16 cellular contexts compared by ENCODE assay signal in the genomic region with DNA sequence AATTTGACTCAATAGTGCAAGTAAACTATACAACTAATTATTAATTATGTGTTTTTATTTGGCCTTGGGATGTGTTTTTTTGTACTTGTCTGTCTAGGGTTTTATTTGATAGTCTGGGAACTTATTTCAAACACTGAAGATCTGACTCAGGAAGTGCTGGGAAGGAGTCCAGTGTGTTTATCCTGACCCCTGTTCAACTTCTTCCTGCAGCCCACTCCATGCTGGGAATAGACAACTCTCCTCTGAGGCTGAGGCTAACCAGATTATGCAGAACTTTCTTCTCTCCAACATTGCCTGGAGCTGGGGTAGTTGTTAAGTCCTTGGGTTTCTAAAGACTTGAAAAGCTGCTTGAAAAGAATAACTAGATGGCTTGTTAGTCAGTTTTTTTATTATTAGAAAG. TPM values are rescaled to one million over a fixed set of nuclear protein-coding genes. Genes with fewer than 3 reads are reported as not detected.
DNase-seq lines count a peak whose midpoint lies in the region; ATAC-seq, FAIRE-seq and TF ChIP-seq lines count a peak whose summit lies in the region.
"Had no signal": no experiment of that assay in that cellular context is flagged by ENCODE, and none has a peak within 500 bp of the region (broad histone marks: within the 10 kb centered on the region; RNA-seq: fewer than 3 reads in every experiment).

No MANE protein-coding gene starts in this region.

- in situ Hi-C loops in GM23248 (cut with MboI), result no loop called here

- ATAC-seq in omental fat pad (ENCODE audit: low FRiP score) (peak; percentile 59), HG02973 (IDR thresholded peaks at IDR 0.05; ENCODE audit: unreplicated experiment) (no peak)
- ATAC-seq: psoas muscle had no signal

- H3K4me1 ChIP-seq in GM23248 (ENCODE audit: insufficient read depth) (peaks cover 34% of the 10 kb centered on the region), astrocyte (ENCODE audit: insufficient read depth, low read length) (peaks cover 11% of the 10 kb centered on the region), kidney (ENCODE audit: control insufficient read depth in 1 of 2, insufficient read depth in 1 of 2, low read depth in 1 of 2, low read length in 2 of 2) (no peaks in the 10 kb centered on the region)
- H3K4me1 ChIP-seq: BE2C had no signal

- no peaks in the 10 kb centered on the region for H3K36me3 ChIP-seq in GM23248 (ENCODE audit: low read depth)
- H3K36me3 ChIP-seq in astrocyte (ENCODE audit: insufficient read depth, low read length), result no peaks in the 10 kb centered on the region
- H3K36me3 ChIP-seq in kidney (ENCODE audit: control insufficient read depth in 1 of 2, insufficient read depth in 2 of 2, low read length in 2 of 2), result no peaks in the 10 kb centered on the region

- peaks cover 16% of the 10 kb centered on the region for H3F3A ChIP-seq in GM23248 (ENCODE audit: insufficient read depth)

- H3K4me3 Mint-ChIP-seq in astrocyte (ENCODE audit: unreplicated experiment), result no peak overlapping the region
- H3K4me3 Mint-ChIP-seq: activated naive CD8-positive, alpha-beta T cell treated with anti-CD3 and anti-CD28 coated beads for 36 hours had no signal

- H3K9me3 Mint-ChIP-seq in astrocyte (ENCODE audit: unreplicated experiment), result no peaks in the 10 kb centered on the region

- H3K9me3 ChIP-seq in GM23248 (ENCODE audit: low read depth) (no peaks in the 10 kb centered on the region), astrocyte (ENCODE audit: insufficient read depth, low read depth, low read length) (no peaks in the 10 kb centered on the region), kidney (ENCODE audit: control insufficient read depth in 1 of 2, low read length in 2 of 2) (no peaks in the 10 kb centered on the region)
- H3K9me3 ChIP-seq: BE2C, psoas muscle had no signal

- no peaks in the 10 kb centered on the region for H3K36me3 Mint-ChIP-seq in astrocyte (ENCODE audit: low read depth, unreplicated experiment)

- peak overlapping the region; percentile 21 for H3K4me2 ChIP-seq in GM23248 (ENCODE audit: unreplicated experiment)
- peak overlapping the region; percentile 11 for H3K4me2 ChIP-seq in astrocyte (ENCODE audit: low read length)

- no peak overlapping the region for H3K4me3 ChIP-seq in GM23248
- H3K4me3 ChIP-seq in astrocyte (ENCODE audit: insufficient read depth, low read depth, low read length), result no peak overlapping the region
- no peak overlapping the region for H3K4me3 ChIP-seq in fibroblast of villous mesenchyme (ENCODE audit: low read depth, low read length)
- peak overlapping the region in 1 of 2 donors; percentile 15 for H3K4me3 ChIP-seq in kidney (ENCODE audit: low read length in 2 of 2)
- H3K4me3 ChIP-seq: psoas muscle had no signal

- no peaks in the 10 kb centered on the region for H3K9me2 ChIP-seq in GM23248 (ENCODE audit: insufficient read depth)

- FAIRE-seq in astrocyte (lab: Jason Lieb, UNC) (no peak), kidney (lab: Jason Lieb, UNC) (no peak)

- H3K27me3 ChIP-seq in GM23248 (replicated peaks; ENCODE audit: insufficient read depth) (no peaks in the 10 kb centered on the region), astrocyte (ENCODE audit: insufficient read depth, low read length) (no peaks in the 10 kb centered on the region)
- H3K27me3 ChIP-seq: BE2C had no signal

- intact Hi-C loops in kidney (cut with DNase I), result no loop called here

- no peak overlapping the region for H2AFZ ChIP-seq in GM23248
- H2AFZ ChIP-seq in astrocyte (ENCODE audit: low read depth, low read length), result no peak overlapping the region

- H3K4me1 Mint-ChIP-seq in astrocyte (ENCODE audit: low read depth, unreplicated experiment), result peaks cover 16% of the 10 kb centered on the region

- no peak for TF ChIP-seq CTCF in astrocyte (IDR thresholded peaks at IDR 0.05; ENCODE audit: insufficient read depth, low read depth, low read length)
- TF ChIP-seq CTCF in fibroblast of villous mesenchyme (IDR thresholded peaks at IDR 0.05; ENCODE audit: insufficient read depth, low read depth, low read length), result no peak
- TF ChIP-seq CTCF in omental fat pad (IDR thresholded peaks at IDR 0.05), result no peak
- no peak for TF ChIP-seq CTCF in kidney (IDR thresholded peaks at IDR 0.05; ENCODE audit: borderline replicate concordance, extremely low read depth, insufficient read depth)

- peak overlapping the region; percentile 18 for H3K27ac ChIP-seq in GM23248
- no peak overlapping the region for H3K27ac ChIP-seq in astrocyte (ENCODE audit: low read depth, low read length)
- no peak overlapping the region for H3K27ac ChIP-seq in kidney (ENCODE audit: low read depth in 2 of 2, low read length in 2 of 2)

- H3K79me2 ChIP-seq in GM23248 (ENCODE audit: insufficient read depth) (peaks cover 52% of the 10 kb centered on the region), astrocyte (ENCODE audit: insufficient read depth, low read length) (peaks cover 36% of the 10 kb centered on the region)

- H4K20me1 ChIP-seq in GM23248 (ENCODE audit: insufficient read depth) (no peaks in the 10 kb centered on the region), astrocyte (ENCODE audit: insufficient read depth, low read length) (no peaks in the 10 kb centered on the region)

- H3K27me3 Mint-ChIP-seq in astrocyte (ENCODE audit: low read depth, unreplicated experiment), result no peaks in the 10 kb centered on the region
- H3K27me3 Mint-ChIP-seq: activated naive CD8-positive, alpha-beta T cell treated with anti-CD3 and anti-CD28 coated beads for 36 hours had no signal

- peak; percentile 60 for DNase-seq in GM23248
- peak; percentile 78 for DNase-seq in astrocyte (ENCODE audit: low read depth)
- DNase-seq in fibroblast of villous mesenchyme (ENCODE audit: low read depth), result peak; percentile 63
- DNase-seq in omental fat pad (ENCODE audit: low spot score), result no peak
- no peak for DNase-seq in activated gamma-delta T cell treated with Interleukin-2 at 50 U/mL for 16 hours
- DNase-seq in kidney, result no peak
- no peak for DNase-seq in NCI-H748 (lab: John Stamatoyannopoulos, UW; ENCODE audit: unreplicated experiment)
- DNase-seq: activated CD4-positive, alpha-beta T cell treated with anti-CD3 and anti-CD28 coated beads, Interleukin-2, amount 50 U/mL, for 1 hour; activated naive CD8-positive, alpha-beta T cell treated with anti-CD3 and anti-CD28 coated beads for 36 hours; activated T-cell treated with anti-CD3 and anti-CD28 coated beads, Interleukin-2, amount 50 U/mL, for 1 hour; BE2C; islet precursor cell; NCI-H1694; NCI-H446 treated with DMSO at 0.1 percent for 48 hours; psoas muscle had no signal

- H3K9ac ChIP-seq in GM23248 (no peak overlapping the region), astrocyte (ENCODE audit: low read length) (no peak overlapping the region), kidney (ENCODE audit: low read length in 2 of 2) (no peak overlapping the region)

- H3K27ac Mint-ChIP-seq in astrocyte (ENCODE audit: unreplicated experiment), result peak overlapping the region; percentile 44
- H3K27ac Mint-ChIP-seq: activated naive CD8-positive, alpha-beta T cell treated with anti-CD3 and anti-CD28 coated beads for 36 hours had no signal

RNA-seq across cellular contexts. Expression of a gene that starts 6.9 kb away (rescaled TPM):
- total RNA-seq in GM23248 (2014; rRNA removed; shearing (Covaris generic)), result 9.0 and 40.4 TPM in 2 replicates
- 97.6 and 99.7 TPM in 2 replicates for polyA plus RNA-seq in GM23248 (2016; fragmentation: Nextera tagmentation; extraction: Ambion mirVana)
- 32.2 and 36.3 TPM in 2 replicates for total RNA-seq in astrocyte
- total RNA-seq in fibroblast of villous mesenchyme, result 28.3 and 38.0 TPM in 2 replicates
- 10 to 100 TPM; 14.6 to 21.8 (median 18.1) TPM for total RNA-seq in omental fat pad
- 38.0 TPM for total RNA-seq in kidney
- 216 TPM for polyA plus RNA-seq in kidney (ENCODE audit: insufficient read depth, low read depth, low replicate concordance)

RNA-seq across cellular contexts. Expression of a gene that starts 8.2 kb away (rescaled TPM):
- 6.6 and 7.0 TPM in 2 replicates for total RNA-seq in GM23248 (2014; rRNA removed; shearing (Covaris generic))
- polyA plus RNA-seq in GM23248 (2016; fragmentation: Nextera tagmentation; extraction: Ambion mirVana) (3.0 and 3.6 TPM in 2 replicates), kidney (ENCODE audit: insufficient read depth, low read depth, low replicate concordance) (1.7 TPM)
- total RNA-seq in astrocyte (5.6 and 6.8 TPM in 2 replicates), fibroblast of villous mesenchyme (4.5 and 7.8 TPM in 2 replicates), omental fat pad (1 to 10 TPM; 6.3 to 9.5 (median 7.7) TPM), kidney (5.0 TPM)

RNA-seq across cellular contexts. Expression of a gene that starts 58.9 kb away (rescaled TPM):
- total RNA-seq in GM23248 (2014; rRNA removed; shearing (Covaris generic)), result 14.3 and 17.7 TPM in 2 replicates
- polyA plus RNA-seq in GM23248 (2016; fragmentation: Nextera tagmentation; extraction: Ambion mirVana), result 31.9 and 33.4 TPM in 2 replicates
- 18.4 and 22.1 TPM in 2 replicates for total RNA-seq in astrocyte
- 12.9 and 27.6 TPM in 2 replicates for total RNA-seq in fibroblast of villous mesenchyme
- 10 to 100 TPM; 15.6 to 23.8 (median 16.1) TPM for total RNA-seq in omental fat pad
- total RNA-seq in kidney, result 15.4 TPM
- 12.0 TPM for polyA plus RNA-seq in kidney (ENCODE audit: insufficient read depth, low read depth, low replicate concordance)

Comparison
In these comparisons a context has a peak if more than half of its experiments do, and no peak if none do; other contexts are left out.
1. DNase-seq: peak in GM23248 (single experiment), astrocyte (single experiment) and fibroblast of villous mesenchyme (single experiment); none in omental fat pad (single experiment), activated gamma-delta T cell treated with Interleukin-2 at 50 U/mL for 16 hours (single experiment), kidney (single experiment) and NCI-H748 (single experiment).